29 cellular contexts compared by ENCODE assay signal in genomic region chr6:6978731-6979130, GRCh38.
"Had no signal": no experiment of that assay in that cellular context is flagged by ENCODE, and none has a peak within 500 bp of the region (broad histone marks: within the 10 kb centered on the region; RNA-seq: fewer than 3 reads in every experiment).

No MANE protein-coding gene starts in this region.

- H3K9me3 ChIP-seq: ascending aorta, breast epithelium, MG63, Peyer's patch had no signal

- H3K4me3 ChIP-seq: ascending aorta, breast epithelium, MG63, Peyer's patch had no signal

- DNase-seq: activated CD4-positive, alpha-beta T cell treated with anti-CD3 and anti-CD28 coated beads for 36 hours; activated CD4-positive, alpha-beta T cell treated with anti-CD3 and anti-CD28 coated beads, Interleukin-2, amount 10 ng/mL, durations not matched to agents 7 days and 5 days; activated CD4-positive, alpha-beta T cell treated with anti-CD3 and anti-CD28 coated beads, Interleukin-2, amount 50 U/mL, for 48 hours; activated CD8-positive, alpha-beta T cell treated with anti-CD3 and anti-CD28 coated beads, Interleukin-2, amount 10 ng/mL, durations not matched to agents 7 days and 5 days; activated gamma-delta T cell; activated naive CD4-positive, alpha-beta T cell treated with Interleukin-2 at 50 U/mL for 16 hours; activated naive CD8-positive, alpha-beta T cell treated with anti-CD3 and anti-CD28 coated beads, Interleukin-2, amount 10 ng/mL, durations not matched to agents 7 days and 5 days; activated T-cell treated with anti-CD3 and anti-CD28 coated beads, Interleukin-2, amount 50 U/mL, for 24 hours; amygdala; IMR-90; Karpas-422; KBM-7; MG63; NCI-H1048; NCI-H1105 treated with DMSO at 0.1 percent for 48 hours; NCI-H1436; NCI-H1694; NCI-H1930; NCI-H345; NCI-H524 treated with DMSO at 0.1 percent for 48 hours; Peyer's patch; RPMI8226; SIG-M5; SW 1271 had no signal

- ATAC-seq: activated CD4-positive, alpha-beta T cell treated with anti-CD3 and anti-CD28 coated beads for 36 hours; activated CD4-positive, CD25-positive, alpha-beta regulatory T cell treated with anti-CD3 and anti-CD28 coated beads, Interleukin-2, amount 50 U/mL, for 24 hours; activated CD8-positive, alpha-beta T cell treated with anti-CD3 and anti-CD28 coated beads, Interleukin-2, amount 10 ng/mL, durations not matched to agents 7 days and 5 days; Right ventricle myocardium inferior; WTC11 had no signal

- H3K4me1 ChIP-seq: ascending aorta, breast epithelium, Peyer's patch had no signal

- H3K27ac ChIP-seq: ascending aorta, breast epithelium, Peyer's patch had no signal

- H3K36me3 ChIP-seq: ascending aorta, breast epithelium, MG63, Peyer's patch had no signal

- H3K27me3 ChIP-seq: ascending aorta, breast epithelium, MG63, Peyer's patch had no signal
